Comparison of ENCODE assay signal across 20 cellular contexts in the genomic region with DNA sequence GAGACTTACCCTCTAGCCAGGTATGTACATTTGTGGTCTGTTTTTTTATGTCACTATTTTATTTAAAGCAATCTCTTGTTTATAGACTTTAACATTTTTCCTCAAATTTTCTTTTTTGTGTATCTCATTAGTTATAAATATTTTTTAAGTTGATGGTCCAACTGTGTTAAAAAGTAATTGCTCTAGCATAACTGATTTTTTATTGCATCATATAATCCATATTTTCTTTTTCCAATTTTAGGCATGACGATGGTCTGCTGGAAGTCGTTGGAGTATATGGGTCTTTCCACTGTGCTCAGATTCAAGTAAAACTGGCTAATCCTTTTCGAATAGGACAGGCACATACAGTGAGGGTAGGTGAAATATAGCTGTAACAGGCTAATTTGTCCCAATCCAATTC.
"Had no signal": no experiment of that assay in that cellular context is flagged by ENCODE, and none has a peak within 500 bp of the region (broad histone marks: within the 10 kb centered on the region; RNA-seq: fewer than 3 reads in every experiment).

No MANE protein-coding gene starts in this region.

- H3K27me3 ChIP-seq: MG63 had no signal

- H3K9me3 ChIP-seq: MG63, SK-N-SH had no signal

- DNase-seq: Karpas-422, KG1, MG63, NCI-H1092, NCI-H1105 treated with DMSO at 0.1 percent for 48 hours, NCI-H1417 treated with DMSO at 0.1 percent for 48 hours, NCI-H146, NCI-H1694 treated with DMSO at 0.1 percent for 48 hours, NCI-H1930, NCI-H2081, NCI-H2107, NCI-H2227 treated with DMSO at 0.1 percent for 48 hours, NCI-H524, NCI-H526 treated with DMSO at 0.1 percent for 48 hours, NCI-H774, SHP77, SK-N-SH, SW 1271 had no signal

- H3K27ac ChIP-seq: RWPE1 had no signal

- ATAC-seq: Panc1 had no signal

- H3K4me3 ChIP-seq: MG63 had no signal

- H3K4me2 ChIP-seq: SK-N-SH had no signal

- H3K9ac ChIP-seq: SK-N-SH had no signal

- H3K9me2 ChIP-seq: SK-N-SH had no signal
